In the genomic region with DNA sequence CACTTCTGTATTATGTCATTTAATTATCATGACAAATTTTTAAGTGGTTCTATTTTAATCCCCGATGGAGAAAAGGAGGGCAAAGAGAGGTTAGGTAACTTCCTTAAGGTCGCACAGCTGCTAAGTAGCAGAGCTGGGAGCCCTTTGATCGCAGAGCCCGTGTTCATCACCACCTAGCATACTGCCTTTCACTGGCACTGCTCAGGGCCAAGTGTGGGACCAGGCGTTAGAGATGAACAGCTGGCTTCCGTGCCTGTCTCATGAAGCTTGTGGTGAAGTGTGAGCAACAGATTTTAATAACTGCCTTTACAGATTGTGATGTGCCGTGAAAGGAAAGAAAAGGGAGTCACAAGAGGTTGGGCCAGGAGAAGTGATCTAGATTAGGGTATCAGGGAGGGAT, we compare ENCODE assay signal across 17 cellular contexts.
DNase-seq lines count a peak whose midpoint lies in the region; TF ChIP-seq lines count a peak whose summit lies in the region.
"Had no signal": no experiment of that assay in that cellular context is flagged by ENCODE, and none has a peak within 500 bp of the region (broad histone marks: within the 10 kb centered on the region; RNA-seq: fewer than 3 reads in every experiment).

No MANE protein-coding gene starts in this region.

- intact Hi-C loops in posterior vena cava (cut with DNase I), result no loop called here

- H3K4me3 Mint-ChIP-seq in H9, result no peak overlapping the region

- no peaks in the 10 kb centered on the region for H3K36me3 ChIP-seq in SJCRH30
- H3K36me3 ChIP-seq: Peyer's patch had no signal

- no peaks in the 10 kb centered on the region for H3K79me1 ChIP-seq in H9 (ENCODE audit: insufficient read depth, low read depth, low read length, poor library complexity, severe bottlenecking)

- H4K20me1 ChIP-seq in H9 (ENCODE audit: control insufficient read depth, insufficient read depth, insufficient read length), result no peaks in the 10 kb centered on the region

- no peak overlapping the region for H3K14ac ChIP-seq in H9 (ENCODE audit: insufficient read depth, low read length)

- H2BK12ac ChIP-seq in H9 (ENCODE audit: insufficient read length, low read depth, low read length), result no peak overlapping the region

- H3K9ac ChIP-seq in H9 (ENCODE audit: extremely low read depth, insufficient read length, low read length), result no peak overlapping the region
- H3K9ac ChIP-seq: SK-N-SH had no signal

- H2AFZ ChIP-seq in H9 (ENCODE audit: low read length), result peak overlapping the region; percentile 33

- H3K4ac ChIP-seq in H9 (ENCODE audit: low read depth, low read length), result no peak overlapping the region

- H3K23ac ChIP-seq in H9 (ENCODE audit: insufficient read length, low read depth, low read length), result no peak overlapping the region

- no peak overlapping the region for H2BK120ac ChIP-seq in H9 (ENCODE audit: low read depth, low read length, poor library complexity, severe bottlenecking)

- H3K56ac ChIP-seq in H9 (ENCODE audit: insufficient read length, low read depth, low read length), result no peak overlapping the region

- H3K23me2 ChIP-seq in H9 (ENCODE audit: insufficient read length, low read depth, low read length, poor library complexity, severe bottlenecking), result no peaks in the 10 kb centered on the region

- no peak overlapping the region for H2AK5ac ChIP-seq in H9 (ENCODE audit: insufficient read length, low read length)

- no peak overlapping the region for H4K5ac ChIP-seq in H9 (ENCODE audit: insufficient read length, low read depth, low read length)

- no peaks in the 10 kb centered on the region for H3K27me3 ChIP-seq in H9 (ENCODE audit: insufficient read depth, low read length)
- no peaks in the 10 kb centered on the region for H3K27me3 ChIP-seq in SJCRH30
- H3K27me3 ChIP-seq: Peyer's patch had no signal

- H3K4me1 Mint-ChIP-seq in H9, result peaks cover 3 to 4% of the 10 kb centered on the region in 2 experiments; a peak in 1 of 4 replicates

- H2BK5ac ChIP-seq in H9 (ENCODE audit: insufficient read length, low read length), result no peak overlapping the region

- no peaks in the 10 kb centered on the region for H3K9me3 ChIP-seq in H9 (ENCODE audit: control insufficient read depth, low read depth, low read length)
- H3K9me3 ChIP-seq in SJCRH30 (replicated peaks), result no peaks in the 10 kb centered on the region
- H3K9me3 ChIP-seq: Peyer's patch, SK-N-SH had no signal

- H3K4me1 ChIP-seq in H9 (ENCODE audit: insufficient read depth, low read length) (no peaks in the 10 kb centered on the region; the same call in 1 of the 2 replicates), SJCRH30 (0 out of 2 replicates have a peak, but pooled peaks cover 3% of the 10 kb centered on the region)
- H3K4me1 ChIP-seq: Peyer's patch had no signal

- no peak overlapping the region for H4K91ac ChIP-seq in H9 (ENCODE audit: insufficient read length, low read depth, low read length)

- no peaks in the 10 kb centered on the region for H3K79me2 ChIP-seq in H9 (ENCODE audit: insufficient read depth, low read length)

- no peak overlapping the region for H4K8ac ChIP-seq in H9 (replicated peaks; ENCODE audit: insufficient read length, low read depth, low read length)

- no peak overlapping the region for H2BK20ac ChIP-seq in H9 (ENCODE audit: low read depth, low read length, poor library complexity, severe bottlenecking)

- 0 out of 7 replicates have a peak overlapping the region, but pooled peaks of 2 of the 3 experiments have one; percentile 0 to 10 for H3K27ac Mint-ChIP-seq in H9

- H3K27ac ChIP-seq in H9 (ENCODE audit: insufficient read length, low read depth, low read length) (no peak overlapping the region), SJCRH30 (no peak overlapping the region)
- H3K27ac ChIP-seq: C4-2B, Peyer's patch had no signal

- H3K18ac ChIP-seq in H9 (ENCODE audit: insufficient read length, low read depth, low read length), result no peak overlapping the region

- no peaks in the 10 kb centered on the region for H3K27me3 Mint-ChIP-seq in H9 (ENCODE audit: low read depth)

- no peaks in the 10 kb centered on the region for H3K9me3 Mint-ChIP-seq in H9

- DNase-seq in GM12865 (ENCODE audit: low read depth), result peak; percentile 21
- no peak for DNase-seq in H9
- DNase-seq in SJCRH30, result peak; percentile 19 to 59
- peak; percentile 47 for DNase-seq in myocyte (ENCODE audit: low read depth)
- DNase-seq in GM10266 (ENCODE audit: extremely low spot score), result no peak
- no peak for DNase-seq in posterior vena cava (ENCODE audit: low spot score)
- DNase-seq in AML-193 (lab: John Stamatoyannopoulos, UW), result no peak
- DNase-seq: DMS79, KG1, MV-4-11, NCI-H1930, NCI-H2171, NCI-H69, Peyer's patch, SHP77, SK-N-SH had no signal

- no peak overlapping the region for H3T11ph ChIP-seq in H9 (ENCODE audit: low read length)

- H3K36me3 Mint-ChIP-seq in H9 (ENCODE audit: insufficient read depth in 1 of 3, low read depth in 3 of 3), result no peaks in the 10 kb centered on the region

- H3K4me3 ChIP-seq in GM12865 (ENCODE audit: low read depth, low read length) (no peak overlapping the region), SJCRH30 (no peak overlapping the region)
- H3K4me3 ChIP-seq: Peyer's patch had no signal

- WGBS in H9 (ENCODE audit: extremely low coverage, insufficient read length, low lambda C conversion rate), result no CpG with 5 or more reads among the region's 7 CpGs

- no peak for TF ChIP-seq CTCF in GM12865 (IDR thresholded peaks at IDR 0.05; ENCODE audit: insufficient read depth, low read depth, low read length, missing control alignments)
- TF ChIP-seq CTCF in H9 (conservative IDR thresholded peaks at IDR 0.05), result no peak
- TF ChIP-seq CTCF in GM10266 (IDR thresholded peaks at IDR 0.05; ENCODE audit: control insufficient read depth, insufficient read depth, low read depth, missing control alignments), result no peak

- H3K4me2 ChIP-seq in H9 (ENCODE audit: insufficient read depth, insufficient read length, low read length), result no peak overlapping the region
- H3K4me2 ChIP-seq: SK-N-SH had no signal

- H2BK15ac ChIP-seq in H9 (ENCODE audit: low read depth, low read length), result no peak overlapping the region

Comparison
In these comparisons a context has a peak if more than half of its experiments do, and no peak if none do; other contexts are left out.
1. DNase-seq: peak in GM12865 (single experiment), SJCRH30 (2 of 2) and myocyte (single experiment); none in H9 (single experiment), GM10266 (single experiment), posterior vena cava (single experiment) and AML-193 (0 of 2).